ENCODE assay signal across 14 cellular contexts in genomic region chr16:69217433-69217832, GRCh38. TPM values are rescaled to one million over a fixed set of nuclear protein-coding genes. Genes with fewer than 3 reads are reported as not detected.
DNase-seq lines count a peak whose midpoint lies in the region; ATAC-seq, FAIRE-seq and TF ChIP-seq lines count a peak whose summit lies in the region.
"Had no signal": no experiment of that assay in that cellular context is flagged by ENCODE, and none has a peak within 500 bp of the region (broad histone marks: within the 10 kb centered on the region; RNA-seq: fewer than 3 reads in every experiment).

No MANE protein-coding gene starts in this region.

- DNase-seq in A549 (ENCODE audit: low read depth in 1 of 2, low spot score in 1 of 2) (peak; percentile 42 to 53), HPDE6-E6E7 (ENCODE audit: extremely low spot score) (peak; percentile 48), astrocyte (ENCODE audit: low read depth) (peak; percentile 73), iris pigment epithelial cell (ENCODE audit: low read depth) (peak; percentile 70), WERI-Rb-1 (no peak), DMS153 (lab: John Stamatoyannopoulos, UW) (no peak)
- no peak for DNase-seq in activated CD4-positive, alpha-beta memory T cell treated with anti-CD3 and anti-CD28 coated beads for 36 hours
- DNase-seq: activated CD4-positive, alpha-beta T cell treated with anti-CD3 and anti-CD28 coated beads for 4 hours; activated naive CD8-positive, alpha-beta T cell treated with anti-CD3 and anti-CD28 coated beads for 36 hours; left cardiac atrium; occipital lobe; tibial artery had no signal

- H3K4me2 ChIP-seq in A549 (peak overlapping the region; percentile 63), astrocyte (ENCODE audit: low read length) (peak overlapping the region; percentile 72)

- TF ChIP-seq CTCF in A549 (IDR thresholded peaks at IDR 0.05) (no peak), astrocyte (IDR thresholded peaks at IDR 0.05; ENCODE audit: insufficient read depth, low read depth, low read length) (no peak), WERI-Rb-1 (IDR thresholded peaks at IDR 0.05; ENCODE audit: low read depth, low read length) (no peak)

- H3K4me3 Mint-ChIP-seq in astrocyte (ENCODE audit: unreplicated experiment), result no peak overlapping the region
- H3K4me3 Mint-ChIP-seq in activated CD4-positive, alpha-beta memory T cell treated with anti-CD3 and anti-CD28 coated beads for 36 hours, result no peak overlapping the region
- H3K4me3 Mint-ChIP-seq: activated naive CD8-positive, alpha-beta T cell treated with anti-CD3 and anti-CD28 coated beads for 36 hours had no signal

- H3K27ac ChIP-seq in A549 (peak overlapping the region; percentile 71 to 83), astrocyte (ENCODE audit: low read depth, low read length) (peak overlapping the region; percentile 3), WERI-Rb-1 (no peak overlapping the region)
- H3K27ac ChIP-seq: BLaER1 treated with 17β-estradiol and CSF1 and Interleukin-3, amounts not matched to agents 10 nM and 100 nM; tibial artery had no signal

- no peaks in the 10 kb centered on the region for H3K9me3 Mint-ChIP-seq in astrocyte (ENCODE audit: unreplicated experiment)
- H3K9me3 Mint-ChIP-seq in activated CD4-positive, alpha-beta memory T cell treated with anti-CD3 and anti-CD28 coated beads for 36 hours, result no peaks in the 10 kb centered on the region
- H3K9me3 Mint-ChIP-seq: activated naive CD8-positive, alpha-beta T cell treated with anti-CD3 and anti-CD28 coated beads for 36 hours had no signal

- H3K4me3 ChIP-seq in A549, result no peak overlapping the region
- no peak overlapping the region for H3K4me3 ChIP-seq in astrocyte (ENCODE audit: insufficient read depth, low read depth, low read length)
- H3K4me3 ChIP-seq in WERI-Rb-1 (ENCODE audit: low read depth, low read length), result no peak overlapping the region
- H3K4me3 ChIP-seq: BLaER1 treated with 17β-estradiol and CSF1 and Interleukin-3, amounts not matched to agents 10 nM and 100 nM; tibial artery had no signal

- H3K36me3 ChIP-seq in astrocyte (ENCODE audit: insufficient read depth, low read length) (no peaks in the 10 kb centered on the region), WERI-Rb-1 (no peaks in the 10 kb centered on the region; the same call in 1 of the 2 replicates)
- H3K36me3 ChIP-seq: BLaER1 treated with 17β-estradiol and CSF1 and Interleukin-3, amounts not matched to agents 10 nM and 100 nM had no signal

- H2AFZ ChIP-seq in astrocyte (ENCODE audit: low read depth, low read length), result no peak overlapping the region

- ATAC-seq in A549 (peak; percentile 81 to 82; a peak in 5 of 6 replicates), HG03159 (IDR thresholded peaks at IDR 0.05; ENCODE audit: unreplicated experiment) (no peak)

- no peaks in the 10 kb centered on the region for H3K36me3 Mint-ChIP-seq in astrocyte (ENCODE audit: low read depth, unreplicated experiment)
- H3K36me3 Mint-ChIP-seq in activated CD4-positive, alpha-beta memory T cell treated with anti-CD3 and anti-CD28 coated beads for 36 hours, result no peaks in the 10 kb centered on the region
- H3K36me3 Mint-ChIP-seq: activated naive CD8-positive, alpha-beta T cell treated with anti-CD3 and anti-CD28 coated beads for 36 hours had no signal

- H3K4me1 Mint-ChIP-seq in astrocyte (ENCODE audit: low read depth, unreplicated experiment), result peaks cover 21% of the 10 kb centered on the region
- H3K4me1 Mint-ChIP-seq in activated CD4-positive, alpha-beta memory T cell treated with anti-CD3 and anti-CD28 coated beads for 36 hours (ENCODE audit: low read depth), result peaks cover 10% of the 10 kb centered on the region

- intact Hi-C loops in activated CD4-positive, alpha-beta memory T cell treated with anti-CD3 and anti-CD28 coated beads for 36 hours (cut with micrococcal nuclease), result loop anchor here (1.0 kb wide), 1 partner anchor 51 kb away; no protein-coding TSS in a partner anchor

- no peak overlapping the region for H3K9ac ChIP-seq in astrocyte (ENCODE audit: low read length)

- peak overlapping the region; percentile 1 for H3K27ac Mint-ChIP-seq in astrocyte (ENCODE audit: unreplicated experiment)
- no peak overlapping the region for H3K27ac Mint-ChIP-seq in activated CD4-positive, alpha-beta memory T cell treated with anti-CD3 and anti-CD28 coated beads for 36 hours
- H3K27ac Mint-ChIP-seq: activated naive CD8-positive, alpha-beta T cell treated with anti-CD3 and anti-CD28 coated beads for 36 hours had no signal

- POLR2A ChIA-PET in A549 (lab: Yijun Ruan, JAX), result interaction anchor here (1.1 to 1.4 kb wide), 2 partner anchors 30 to 67 kb away, joined by 4 read pairs; partner anchors contain the start of gene SNTB2
- POLR2A ChIA-PET in activated CD4-positive, alpha-beta memory T cell treated with anti-CD3 and anti-CD28 coated beads for 36 hours (lab: Charles Lee), result interaction anchor here (1.3 kb wide), 1 partner anchor 31 kb away, joined by 3 read pairs; the partner anchor contains the start of gene SNTB2

- H3K9me3 ChIP-seq in A549 (no peaks in the 10 kb centered on the region), astrocyte (ENCODE audit: insufficient read depth, low read depth, low read length) (no peaks in the 10 kb centered on the region), WERI-Rb-1 (ENCODE audit: severe bottlenecking) (no peaks in the 10 kb centered on the region)
- H3K9me3 ChIP-seq: BLaER1 treated with 17β-estradiol and CSF1 and Interleukin-3, amounts not matched to agents 10 nM and 100 nM; tibial artery had no signal

- peaks cover 82% of the 10 kb centered on the region for H3K79me2 ChIP-seq in astrocyte (ENCODE audit: insufficient read depth, low read length)

- H4K20me1 ChIP-seq in astrocyte (ENCODE audit: insufficient read depth, low read length), result peaks cover 61% of the 10 kb centered on the region

- H3K4me1 ChIP-seq in A549 (peaks cover 62% of the 10 kb centered on the region), astrocyte (ENCODE audit: insufficient read depth, low read length) (peaks cover 28% of the 10 kb centered on the region)

- CTCF ChIA-PET in A549 (lab: Yijun Ruan, JAX), result interaction anchor here (1.0 to 1.1 kb wide), 2 partner anchors 35 to 67 kb away, joined by 3 to 4 read pairs; no protein-coding TSS in a partner anchor
- CTCF ChIA-PET in activated CD4-positive, alpha-beta memory T cell treated with anti-CD3 and anti-CD28 coated beads for 36 hours (lab: Charles Lee), result interaction anchor here (0.9 to 1.1 kb wide), 2 partner anchors 68 to 94 kb away, joined by 3 to 5 read pairs; no protein-coding TSS in a partner anchor

- WGBS in A549 (ENCODE audit: missing lambda C conversion rate), result 2% methylated on average over 1 of the region's 1 CpG

- TF ChIP-seq EP300 in A549 (IDR thresholded peaks at IDR 0.05), result no peak

- H3K27me3 ChIP-seq in astrocyte (ENCODE audit: insufficient read depth, low read length), result no peaks in the 10 kb centered on the region
- no peaks in the 10 kb centered on the region for H3K27me3 ChIP-seq in WERI-Rb-1 (ENCODE audit: insufficient read depth, low read depth, severe bottlenecking)
- H3K27me3 ChIP-seq: BLaER1 treated with 17β-estradiol and CSF1 and Interleukin-3, amounts not matched to agents 10 nM and 100 nM; tibial artery had no signal

- no peaks in the 10 kb centered on the region for H3K27me3 Mint-ChIP-seq in astrocyte (ENCODE audit: low read depth, unreplicated experiment)
- H3K27me3 Mint-ChIP-seq in activated CD4-positive, alpha-beta memory T cell treated with anti-CD3 and anti-CD28 coated beads for 36 hours, result no peaks in the 10 kb centered on the region
- H3K27me3 Mint-ChIP-seq: activated naive CD8-positive, alpha-beta T cell treated with anti-CD3 and anti-CD28 coated beads for 36 hours had no signal

- no peak for TF ChIP-seq RAD21 in A549 (conservative IDR thresholded peaks at IDR 0.05 in 1 of 2, IDR thresholded peaks at IDR 0.05 in 1 of 2)

- FAIRE-seq in A549 (lab: Jason Lieb, UNC), result no peak
- FAIRE-seq in astrocyte (lab: Jason Lieb, UNC), result no peak

- TF ChIP-seq POLR2A in A549 (IDR thresholded peaks at IDR 0.05; ENCODE audit: low read length), result no peak

TF ChIP-seq in A549, 52 proteins besides CTCF, POLR2A, EP300 and RAD21 (continues in another document):
- TF ChIP-seq FOXS1 (CRISPR knock-in tag; IDR thresholded peaks at IDR 0.05), result peak; percentile 28; the same call in 1 of the 2 replicates
- peak; percentile 80 for TF ChIP-seq FOSL2 (IDR thresholded peaks at IDR 0.05)
- TF ChIP-seq FOSL2 (CRISPR knock-in tag; IDR thresholded peaks at IDR 0.05), result peak; percentile 93
- peak; percentile 33; the same call in 1 of the 2 replicates for TF ChIP-seq MAX (IDR thresholded peaks at IDR 0.05)
- no peak for TF ChIP-seq FOSB (CRISPR knock-in tag; IDR thresholded peaks at IDR 0.05)
- no peak for TF ChIP-seq EHF (CRISPR knock-in tag; IDR thresholded peaks at IDR 0.05)
- TF ChIP-seq CEBPB (IDR thresholded peaks at IDR 0.05), result peak in 1 of 2 experiments; percentile 25; a peak in 1 of 4 replicates
- TF ChIP-seq HOXA7 (CRISPR knock-in tag; IDR thresholded peaks at IDR 0.05), result no peak
- TF ChIP-seq KDM5A (IDR thresholded peaks at IDR 0.05), result no peak
- TF ChIP-seq HOXB13 (CRISPR knock-in tag; IDR thresholded peaks at IDR 0.05; ENCODE audit: low read depth), result no peak
- no peak for TF ChIP-seq PBX3 (IDR thresholded peaks at IDR 0.05)
- TF ChIP-seq RNF2 (IDR thresholded peaks at IDR 0.05; ENCODE audit: borderline replicate concordance, low read depth), result no peak
- TF ChIP-seq SREBF2 (IDR thresholded peaks at IDR 0.05), result no peak
- peak; percentile 84 for TF ChIP-seq JUNB (IDR thresholded peaks at IDR 0.05)
- peak; percentile 93 for TF ChIP-seq MAFK (IDR thresholded peaks at IDR 0.05; ENCODE audit: partially characterized antibody)

RNA-seq across cellular contexts. Expression of gene SNTB2, which starts 30.5 kb away (rescaled TPM):
- polyA plus RNA-seq in A549 (2011; rRNA removed), result 19.2 and 20.8 TPM in 2 replicates
- polyA plus RNA-seq in A549 (2012; cell fraction: cytosol; rRNA removed), result 6.5 and 8.9 TPM in 2 replicates
- polyA plus RNA-seq in A549 (2012; cell fraction: nucleus; rRNA removed), result 5.0 and 8.9 TPM in 2 replicates
- 7.4 to 8.4 TPM (median 7.8 TPM) in 3 replicates for polyA plus RNA-seq in A549 (2017; fragmentation: RNase III; extraction: RNeasy Plus Mini Kit Qiagen cat#74134 plus additional on column Dnase treatment)
- polyA minus RNA-seq in A549 (2011; rRNA and poly(A)+ RNA removed), result 48.7 and 52.1 TPM in 2 replicates
- 30.4 and 31.7 TPM in 2 replicates for total RNA-seq in astrocyte
- 10 to 100 TPM; 19.8 to 20.1 TPM for total RNA-seq in activated CD4-positive, alpha-beta memory T cell treated with anti-CD3 and anti-CD28 coated beads for 36 hours

Comparison
In these comparisons a context has a peak if more than half of its experiments do, and no peak if none do; other contexts are left out.
1. DNase-seq: peak in A549 (2 of 2), HPDE6-E6E7 (single experiment), astrocyte (single experiment) and iris pigment epithelial cell (single experiment); none in activated CD4-positive, alpha-beta memory T cell treated with anti-CD3 and anti-CD28 coated beads for 36 hours (single experiment), WERI-Rb-1 (single experiment) and DMS153 (single experiment).